Comparison of ENCODE assay signal across 23 cellular contexts in genomic region chr1:212914789-212915188, GRCh38. TPM values are rescaled to one million over a fixed set of nuclear protein-coding genes. Genes with fewer than 3 reads are reported as not detected.
DNase-seq lines count a peak whose midpoint lies in the region; ATAC-seq lines count a peak whose summit lies in the region.
"Had no signal": no experiment of that assay in that cellular context is flagged by ENCODE, and none has a peak within 500 bp of the region (broad histone marks: within the 10 kb centered on the region; RNA-seq: fewer than 3 reads in every experiment).

No MANE protein-coding gene starts in this region.

- H3K4me1 ChIP-seq in NT2/D1 (ENCODE audit: insufficient read depth, insufficient read length) (peaks cover 8% of the 10 kb centered on the region), iPS DF 6.9 (ENCODE audit: control insufficient read depth, insufficient read depth, low read length) (peaks cover 9% of the 10 kb centered on the region; the same call in 1 of the 2 replicates), neuron (ENCODE audit: insufficient read depth, low read length) (peaks cover 13% of the 10 kb centered on the region)

- H3K27ac ChIP-seq in iPS DF 6.9 (ENCODE audit: low read length): peak overlapping the region; percentile 65
- H3K27ac ChIP-seq: BLaER1, coronary artery, heart right ventricle, left lung, SK-N-MC, upper lobe of left lung had no signal

- DNase-seq in H7 (peak; percentile 54), NT2/D1 (ENCODE audit: low read depth, low spot score) (peak; percentile 81), iPS DF 6.9 (ENCODE audit: low read depth, low spot score) (no peak), NCI-H2196 (lab: John Stamatoyannopoulos, UW; ENCODE audit: unreplicated experiment) (no peak)
- DNase-seq: activated CD8-positive, alpha-beta T cell treated with anti-CD3 and anti-CD28 coated beads, Interleukin-2, amount 10 ng/mL, durations not matched to agents 7 days and 5 days; activated effector memory CD4-positive, alpha-beta T cell treated with Interleukin-2 at 50 U/mL for 16 hours; DMS79 treated with DMSO at 0.1 percent for 48 hours; effector memory CD4-positive, alpha-beta T cell; left lung; naive thymus-derived CD4-positive, alpha-beta T cell; NCI-H2029; NCI-H526 treated with DMSO at 0.1 percent for 48 hours; stimulated activated CD4-positive, alpha-beta T cell treated with anti-CD3 and anti-CD28 coated beads, Interleukin-12 subunit alpha, Interleukin-12 subunit beta, amount 100 ng/mL, for 4 hours; stimulated activated CD4-positive, alpha-beta T cell treated with anti-CD3 and anti-CD28 coated beads, Interleukin-4, amount 100 ng/mL, for 24 hours; T-helper 2 cell; upper lobe of left lung had no signal

- H3K9ac ChIP-seq in NT2/D1 (ENCODE audit: insufficient read length, low read depth): peak overlapping the region; percentile 91
- H3K9ac ChIP-seq: BLaER1 had no signal

- H2AFZ ChIP-seq in neuron (ENCODE audit: low read depth, low read length): peak overlapping the region; percentile 30

- H3K4me3 ChIP-seq in H7 (ENCODE audit: insufficient read depth, low read depth, low read length) (peak overlapping the region; percentile 22), NT2/D1 (ENCODE audit: insufficient read length, low read depth) (peak overlapping the region; percentile 6), iPS DF 6.9 (ENCODE audit: low read length) (peak overlapping the region; percentile 20; the same call in 1 of the 2 replicates), neuron (ENCODE audit: low read length) (peak overlapping the region; percentile 27)
- H3K4me3 ChIP-seq: BLaER1, coronary artery, heart right ventricle, left lung, SK-N-MC, upper lobe of left lung had no signal

- H3K9me3 ChIP-seq in NT2/D1 (ENCODE audit: insufficient read depth, low read length) (no peaks in the 10 kb centered on the region; the same call in 1 of the 2 replicates), iPS DF 6.9 (ENCODE audit: control insufficient read depth, insufficient read depth, low read length) (no peaks in the 10 kb centered on the region), neuron (ENCODE audit: low read length) (no peaks in the 10 kb centered on the region)
- H3K9me3 ChIP-seq: BLaER1, heart right ventricle, left lung, upper lobe of left lung had no signal

- ATAC-seq in HG02571 (IDR thresholded peaks at IDR 0.05; ENCODE audit: unreplicated experiment) (no peak), GM21515 (IDR thresholded peaks at IDR 0.05; ENCODE audit: unreplicated experiment) (no peak)
- ATAC-seq: activated CD8-positive, alpha-beta T cell treated with anti-CD3 and anti-CD28 coated beads, Interleukin-2, amount 10 ng/mL, durations not matched to agents 7 days and 5 days; naive thymus-derived CD4-positive, alpha-beta T cell had no signal

- WGBS in iPS DF 6.9 (ENCODE audit: insufficient coverage, insufficient read length): no CpG with 5 or more reads among the region's 3 CpGs

- H3K27me3 ChIP-seq in H7 (ENCODE audit: control insufficient read depth, insufficient read depth, low read length): no peaks in the 10 kb centered on the region
- no peaks in the 10 kb centered on the region for H3K27me3 ChIP-seq in NT2/D1 (ENCODE audit: insufficient read depth, insufficient read length)
- no peaks in the 10 kb centered on the region for H3K27me3 ChIP-seq in iPS DF 6.9 (ENCODE audit: control insufficient read depth, insufficient read depth, low read length)
- H3K27me3 ChIP-seq in neuron (ENCODE audit: insufficient read depth, low read length): no peaks in the 10 kb centered on the region
- H3K27me3 ChIP-seq: BLaER1, upper lobe of left lung had no signal

- peaks cover 3% of the 10 kb centered on the region; the same call in 1 of the 2 replicates for H3K36me3 ChIP-seq in H7 (replicated peaks; ENCODE audit: control insufficient read depth, insufficient read depth, low read length)
- no peaks in the 10 kb centered on the region for H3K36me3 ChIP-seq in NT2/D1 (ENCODE audit: insufficient read depth, insufficient read length, low read length)
- no peaks in the 10 kb centered on the region for H3K36me3 ChIP-seq in iPS DF 6.9 (ENCODE audit: control insufficient read depth, insufficient read depth, low read length)
- H3K36me3 ChIP-seq in neuron (ENCODE audit: insufficient read depth, low read length): no peaks in the 10 kb centered on the region
- H3K36me3 ChIP-seq: BLaER1, heart right ventricle, left lung, upper lobe of left lung had no signal

RNA-seq across cellular contexts. Expression of gene VASH2, which starts 35.6 kb away (rescaled TPM):
- total RNA-seq in H7 (2014; rRNA removed; shearing (Covaris generic)): 50.9 and 74.6 TPM in 2 replicates

RNA-seq across cellular contexts. Expression of gene FLVCR1, which starts 56.7 kb away (rescaled TPM):
- total RNA-seq in H7 (2014; rRNA removed; shearing (Covaris generic)): 44.8 and 50.6 TPM in 2 replicates

Comparison
In these comparisons a context has a peak if more than half of its experiments do, and no peak if none do; other contexts are left out.
1. DNase-seq: peak in H7 (single experiment) and NT2/D1 (single experiment); none in iPS DF 6.9 (single experiment) and NCI-H2196 (single experiment).
2. Peak in every context shown above with its lines, with median percentiles within 50 percentile points of each other: H3K4me3 ChIP-seq.